In the genomic region with DNA sequence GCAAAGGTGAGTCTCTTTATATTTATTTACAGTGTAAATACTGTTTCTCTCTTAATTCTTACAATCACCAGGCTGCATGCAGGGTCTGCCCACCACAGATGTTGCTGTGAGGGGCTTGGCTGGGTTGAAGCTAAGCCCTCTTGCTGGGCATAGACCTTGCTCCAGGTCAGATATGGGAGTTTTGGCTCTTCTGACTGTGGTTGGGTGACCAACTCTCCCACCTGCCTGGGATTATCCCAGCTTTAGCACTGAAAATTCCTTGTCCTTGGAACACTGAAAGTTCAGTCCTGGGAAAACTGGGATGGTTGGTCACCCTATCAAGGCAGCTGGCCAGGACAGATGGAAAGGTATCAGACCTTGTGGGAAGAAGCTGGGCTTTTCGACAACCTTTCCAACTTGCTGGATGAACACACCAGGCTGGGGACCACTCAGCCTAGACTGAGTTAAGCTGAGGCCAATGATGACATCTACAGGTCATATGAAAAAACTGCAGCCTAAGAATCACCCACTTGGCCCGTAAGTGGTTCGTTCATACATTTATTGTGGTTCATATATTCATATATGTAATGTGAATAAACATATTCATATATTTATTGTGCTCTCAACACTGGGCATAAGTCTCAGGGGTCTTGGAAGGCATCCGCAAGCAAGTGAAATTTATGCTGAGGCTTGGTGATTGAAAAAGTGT, we compare ENCODE assay signal across 9 cellular contexts. TPM values are rescaled to one million over a fixed set of nuclear protein-coding genes. Genes with fewer than 3 reads are reported as not detected.
DNase-seq lines count a peak whose midpoint lies in the region; ATAC-seq and TF ChIP-seq lines count a peak whose summit lies in the region.
"Had no signal": no experiment of that assay in that cellular context is flagged by ENCODE, and none has a peak within 500 bp of the region (broad histone marks: within the 10 kb centered on the region; RNA-seq: fewer than 3 reads in every experiment).

No MANE protein-coding gene starts in this region.

- intact Hi-C loops in gastrocnemius medialis (cut with DNase I; ENCODE audit: low total_unique reads): loop anchor here (1.0 to 5.0 kb wide), 4 partner anchors 286 to 568 kb away; a partner anchor contains a TSS

- H3K27ac ChIP-seq in RWPE2 (ENCODE audit: poor library complexity, severe bottlenecking) (no peak overlapping the region), gastrocnemius medialis (no peak overlapping the region)

- TF ChIP-seq POLR2A in gastrocnemius medialis (IDR thresholded peaks at IDR 0.05): no peak

- in situ Hi-C loops in gastrocnemius medialis (cut with MboI; ENCODE audit: low sequenced_read_pairs in 4 of 4): loop anchor here (5.0 kb wide), 2 partner anchors 283 to 288 kb away; a partner anchor contains a TSS

- DNase-seq in GM04504 (ENCODE audit: low read depth) (peak; percentile 44), NAMALWA (ENCODE audit: low spot score) (peak; percentile 86), RWPE2 (ENCODE audit: low spot score) (no peak), amygdala (lab: John Stamatoyannopoulos, UW) (peak in 31 of 56 donors; percentile 2 to 63 (median 17)), hepatic stellate cell (ENCODE audit: low spot score) (peak; percentile 69), gastrocnemius medialis (peak in 1 of 2 donors; percentile 32)
- DNase-seq in NK-92 treated with Interleukin-12 subunit alpha and Interleukin-12 subunit beta, amount 100 ng/mL, for 24 hours (lab: John Stamatoyannopoulos, UW): no peak
- DNase-seq: activated naive CD8-positive, alpha-beta T cell treated with anti-CD3 and anti-CD28 coated beads, Interleukin-2, amount 10 ng/mL, durations not matched to agents 7 days and 5 days had no signal

- H3K36me3 ChIP-seq in RWPE2 (ENCODE audit: low read depth): no peaks in the 10 kb centered on the region
- H3K36me3 ChIP-seq in gastrocnemius medialis: no peaks in the 10 kb centered on the region

- peaks cover 8% of the 10 kb centered on the region for H3K4me1 ChIP-seq in RWPE2 (ENCODE audit: insufficient read depth, poor library complexity, severe bottlenecking)
- peaks cover 8 to 16% of the 10 kb centered on the region in 2 donors for H3K4me1 ChIP-seq in gastrocnemius medialis

- no peaks in the 10 kb centered on the region for H3K27me3 ChIP-seq in RWPE2 (ENCODE audit: insufficient read depth, poor library complexity, severe bottlenecking)
- no peaks in the 10 kb centered on the region for H3K27me3 ChIP-seq in gastrocnemius medialis

- ATAC-seq in RWPE2 (ENCODE audit: low read depth): peak; percentile 30
- ATAC-seq in gastrocnemius medialis: no peak
- ATAC-seq in HG02610 (IDR thresholded peaks at IDR 0.05; ENCODE audit: unreplicated experiment): no peak

- TF ChIP-seq CTCF in RWPE2 (IDR thresholded peaks at IDR 0.05; ENCODE audit: poor library complexity, severe bottlenecking): peak; percentile 88
- peak; percentile 45 to 73 (median 66) for TF ChIP-seq CTCF in gastrocnemius medialis (IDR thresholded peaks at IDR 0.05 in 4 of 5, conservative IDR thresholded peaks at IDR 0.05 in 1 of 5)

- H3K9me3 ChIP-seq in RWPE2 (ENCODE audit: severe bottlenecking) (no peaks in the 10 kb centered on the region), gastrocnemius medialis (no peaks in the 10 kb centered on the region)

- H3K4me3 ChIP-seq in RWPE2 (ENCODE audit: severe bottlenecking): no peak overlapping the region
- no peak overlapping the region for H3K4me3 ChIP-seq in gastrocnemius medialis

RNA-seq across cellular contexts. Expression of a gene that starts 26.6 kb away (rescaled TPM):
- total RNA-seq in gastrocnemius medialis: 1 to 10 TPM in 2 of 4 donors, under 1 TPM in 1, not detected in 1; 0.16 to 2.3 (median 1.1) TPM

RNA-seq across cellular contexts. Expression of a gene that starts 39.8 kb away (rescaled TPM):
- 1 to 10 TPM; 2.9 to 9.4 (median 5.3) TPM for total RNA-seq in gastrocnemius medialis

RNA-seq across cellular contexts. Expression of a gene that starts 40.1 kb away (rescaled TPM):
- total RNA-seq in gastrocnemius medialis: 10 to 100 TPM; 10.1 to 20.6 (median 11.0) TPM

Comparison
In these comparisons a context has a peak if more than half of its experiments do, and no peak if none do; other contexts are left out.
1. DNase-seq: peak in GM04504 (single experiment), NAMALWA (single experiment), amygdala (31 of 56) and hepatic stellate cell (single experiment); none in RWPE2 (single experiment) and NK-92 treated with Interleukin-12 subunit alpha and Interleukin-12 subunit beta, amount 100 ng/mL, for 24 hours (single experiment).